Comparison of ENCODE assay signal across 2 cellular contexts in the genomic region with DNA sequence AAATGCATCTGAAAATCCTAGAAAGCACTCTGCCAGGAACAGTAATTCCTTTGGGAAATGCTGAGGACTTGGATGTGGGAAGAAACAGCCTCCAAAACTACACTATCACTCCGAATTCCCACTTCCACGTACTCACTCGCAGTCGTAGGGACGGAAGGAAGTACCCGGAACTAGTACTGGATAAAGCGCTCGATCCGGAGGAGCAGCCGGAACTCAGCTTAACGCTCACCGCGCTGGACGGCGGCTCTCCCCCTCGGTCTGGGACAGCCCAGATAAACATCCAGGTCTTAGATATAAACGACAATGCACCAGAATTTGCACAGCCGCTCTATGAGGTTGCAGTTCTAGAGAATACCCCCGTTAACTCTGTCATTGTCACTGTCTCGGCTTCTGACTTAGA.
TF ChIP-seq lines count a peak whose summit lies in the region.

No MANE protein-coding gene starts in this region.

TF ChIP-seq in SK-N-SH, 30 proteins besides CTCF, POLR2A, EP300 and RAD21 (continued from another document):
- TF ChIP-seq, protein P1, sequence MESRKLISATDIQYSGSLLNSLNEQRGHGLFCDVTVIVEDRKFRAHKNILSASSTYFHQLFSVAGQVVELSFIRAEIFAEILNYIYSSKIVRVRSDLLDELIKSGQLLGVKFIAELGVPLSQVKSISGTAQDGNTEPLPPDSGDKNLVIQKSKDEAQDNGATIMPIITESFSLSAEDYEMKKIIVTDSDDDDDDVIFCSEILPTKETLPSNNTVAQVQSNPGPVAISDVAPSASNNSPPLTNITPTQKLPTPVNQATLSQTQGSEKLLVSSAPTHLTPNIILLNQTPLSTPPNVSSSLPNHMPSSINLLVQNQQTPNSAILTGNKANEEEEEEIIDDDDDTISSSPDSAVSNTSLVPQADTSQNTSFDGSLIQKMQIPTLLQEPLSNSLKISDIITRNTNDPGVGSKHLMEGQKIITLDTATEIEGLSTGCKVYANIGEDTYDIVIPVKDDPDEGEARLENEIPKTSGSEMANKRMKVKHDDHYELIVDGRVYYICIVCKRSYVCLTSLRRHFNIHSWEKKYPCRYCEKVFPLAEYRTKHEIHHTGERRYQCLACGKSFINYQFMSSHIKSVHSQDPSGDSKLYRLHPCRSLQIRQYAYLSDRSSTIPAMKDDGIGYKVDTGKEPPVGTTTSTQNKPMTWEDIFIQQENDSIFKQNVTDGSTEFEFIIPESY (IDR thresholded peaks at IDR 0.05; ENCODE audit: borderline replicate concordance, low read depth): no peak
- TF ChIP-seq TCF12 (IDR thresholded peaks at IDR 0.05) (no peak), MEF2A (IDR thresholded peaks at IDR 0.05; ENCODE audit: borderline replicate concordance, low read depth) (no peak), SIN3A (IDR thresholded peaks at IDR 0.05; ENCODE audit: borderline replicate concordance, low read depth, low read length) (no peak), POLR2AphosphoS5 (IDR thresholded peaks at IDR 0.05; ENCODE audit: low read depth, low read length) (no peak), SMC3 (IDR thresholded peaks at IDR 0.05; ENCODE audit: low read depth, low read length) (no peak), NFIC (IDR thresholded peaks at IDR 0.05; ENCODE audit: borderline replicate concordance) (no peak), EZH2phosphoT487 (IDR thresholded peaks at IDR 0.05; ENCODE audit: borderline replicate concordance, low read depth) (no peak), FOXM1 (IDR thresholded peaks at IDR 0.05; ENCODE audit: low read depth) (no peak), RFX5 (IDR thresholded peaks at IDR 0.05; ENCODE audit: low read length) (no peak), FOSL2 (IDR thresholded peaks at IDR 0.05; ENCODE audit: borderline replicate concordance, low read depth) (no peak), RXRA (IDR thresholded peaks at IDR 0.05; ENCODE audit: borderline replicate concordance, low read depth) (no peak), TAF1 (IDR thresholded peaks at IDR 0.05; ENCODE audit: borderline replicate concordance, low read depth, low read length) (no peak), FOXJ3 (CRISPR knock-in tag; IDR thresholded peaks at IDR 0.05) (no peak)
- TF ChIP-seq, protein P2, sequence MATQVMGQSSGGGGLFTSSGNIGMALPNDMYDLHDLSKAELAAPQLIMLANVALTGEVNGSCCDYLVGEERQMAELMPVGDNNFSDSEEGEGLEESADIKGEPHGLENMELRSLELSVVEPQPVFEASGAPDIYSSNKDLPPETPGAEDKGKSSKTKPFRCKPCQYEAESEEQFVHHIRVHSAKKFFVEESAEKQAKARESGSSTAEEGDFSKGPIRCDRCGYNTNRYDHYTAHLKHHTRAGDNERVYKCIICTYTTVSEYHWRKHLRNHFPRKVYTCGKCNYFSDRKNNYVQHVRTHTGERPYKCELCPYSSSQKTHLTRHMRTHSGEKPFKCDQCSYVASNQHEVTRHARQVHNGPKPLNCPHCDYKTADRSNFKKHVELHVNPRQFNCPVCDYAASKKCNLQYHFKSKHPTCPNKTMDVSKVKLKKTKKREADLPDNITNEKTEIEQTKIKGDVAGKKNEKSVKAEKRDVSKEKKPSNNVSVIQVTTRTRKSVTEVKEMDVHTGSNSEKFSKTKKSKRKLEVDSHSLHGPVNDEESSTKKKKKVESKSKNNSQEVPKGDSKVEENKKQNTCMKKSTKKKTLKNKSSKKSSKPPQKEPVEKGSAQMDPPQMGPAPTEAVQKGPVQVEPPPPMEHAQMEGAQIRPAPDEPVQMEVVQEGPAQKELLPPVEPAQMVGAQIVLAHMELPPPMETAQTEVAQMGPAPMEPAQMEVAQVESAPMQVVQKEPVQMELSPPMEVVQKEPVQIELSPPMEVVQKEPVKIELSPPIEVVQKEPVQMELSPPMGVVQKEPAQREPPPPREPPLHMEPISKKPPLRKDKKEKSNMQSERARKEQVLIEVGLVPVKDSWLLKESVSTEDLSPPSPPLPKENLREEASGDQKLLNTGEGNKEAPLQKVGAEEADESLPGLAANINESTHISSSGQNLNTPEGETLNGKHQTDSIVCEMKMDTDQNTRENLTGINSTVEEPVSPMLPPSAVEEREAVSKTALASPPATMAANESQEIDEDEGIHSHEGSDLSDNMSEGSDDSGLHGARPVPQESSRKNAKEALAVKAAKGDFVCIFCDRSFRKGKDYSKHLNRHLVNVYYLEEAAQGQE (IDR thresholded peaks at IDR 0.05; ENCODE audit: low read depth, low read length): no peak

TF ChIP-seq in SK-N-SH treated with all-trans-retinoic acid at 6 μM for 48 hours, 23 proteins besides CTCF, POLR2A, EP300 and RAD21 (continued from another document):
- TF ChIP-seq, protein P3, sequence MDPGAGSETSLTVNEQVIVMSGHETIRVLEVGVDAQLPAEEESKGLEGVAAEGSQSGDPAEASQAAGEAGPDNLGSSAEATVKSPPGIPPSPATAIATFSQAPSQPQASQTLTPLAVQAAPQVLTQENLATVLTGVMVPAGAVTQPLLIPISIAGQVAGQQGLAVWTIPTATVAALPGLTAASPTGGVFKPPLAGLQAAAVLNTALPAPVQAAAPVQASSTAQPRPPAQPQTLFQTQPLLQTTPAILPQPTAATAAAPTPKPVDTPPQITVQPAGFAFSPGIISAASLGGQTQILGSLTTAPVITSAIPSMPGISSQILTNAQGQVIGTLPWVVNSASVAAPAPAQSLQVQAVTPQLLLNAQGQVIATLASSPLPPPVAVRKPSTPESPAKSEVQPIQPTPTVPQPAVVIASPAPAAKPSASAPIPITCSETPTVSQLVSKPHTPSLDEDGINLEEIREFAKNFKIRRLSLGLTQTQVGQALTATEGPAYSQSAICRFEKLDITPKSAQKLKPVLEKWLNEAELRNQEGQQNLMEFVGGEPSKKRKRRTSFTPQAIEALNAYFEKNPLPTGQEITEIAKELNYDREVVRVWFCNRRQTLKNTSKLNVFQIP (CRISPR knock-in tag; IDR thresholded peaks at IDR 0.05; ENCODE audit: borderline replicate concordance, low read depth): no peak
- no peak for TF ChIP-seq SNAI2 (CRISPR knock-in tag; IDR thresholded peaks at IDR 0.05)
- no peak for TF ChIP-seq TCF4 (CRISPR knock-in tag; IDR thresholded peaks at IDR 0.05; ENCODE audit: borderline replicate concordance)
- TF ChIP-seq OSR1 (CRISPR knock-in tag; IDR thresholded peaks at IDR 0.05): no peak
- no peak for TF ChIP-seq BACH2 (CRISPR knock-in tag; IDR thresholded peaks at IDR 0.05; ENCODE audit: borderline replicate concordance)
- TF ChIP-seq, protein P4, sequence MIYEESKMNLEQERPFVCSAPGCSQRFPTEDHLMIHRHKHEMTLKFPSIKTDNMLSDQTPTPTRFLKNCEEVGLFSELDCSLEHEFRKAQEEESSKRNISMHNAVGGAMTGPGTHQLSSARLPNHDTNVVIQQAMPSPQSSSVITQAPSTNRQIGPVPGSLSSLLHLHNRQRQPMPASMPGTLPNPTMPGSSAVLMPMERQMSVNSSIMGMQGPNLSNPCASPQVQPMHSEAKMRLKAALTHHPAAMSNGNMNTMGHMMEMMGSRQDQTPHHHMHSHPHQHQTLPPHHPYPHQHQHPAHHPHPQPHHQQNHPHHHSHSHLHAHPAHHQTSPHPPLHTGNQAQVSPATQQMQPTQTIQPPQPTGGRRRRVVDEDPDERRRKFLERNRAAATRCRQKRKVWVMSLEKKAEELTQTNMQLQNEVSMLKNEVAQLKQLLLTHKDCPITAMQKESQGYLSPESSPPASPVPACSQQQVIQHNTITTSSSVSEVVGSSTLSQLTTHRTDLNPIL (CRISPR knock-in tag; IDR thresholded peaks at IDR 0.05; ENCODE audit: low read depth): no peak
- no peak for TF ChIP-seq ISL1 (CRISPR knock-in tag; IDR thresholded peaks at IDR 0.05)
- TF ChIP-seq ZFP30 (CRISPR knock-in tag; IDR thresholded peaks at IDR 0.05): no peak
- no peak for TF ChIP-seq GLIS3 (CRISPR knock-in tag; IDR thresholded peaks at IDR 0.05)
- TF ChIP-seq ZNF565 (CRISPR knock-in tag; conservative IDR thresholded peaks at IDR 0.05; ENCODE audit: low read depth): no peak
